1 cellular context compared by ENCODE assay signal in genomic region chr3:13262493-13263211, GRCh38.
TF ChIP-seq lines count a peak whose summit lies in the region.

No MANE protein-coding gene starts in this region.

TF ChIP-seq in HepG2, 621 proteins besides CTCF, POLR2A, EP300 and RAD21 (continued from another document and continues in another):
- TF ChIP-seq MNT (IDR thresholded peaks at IDR 0.05) (peak; percentile 21; the same call in 1 of the 2 replicates), RARG (CRISPR knock-in tag; IDR thresholded peaks at IDR 0.05; ENCODE audit: low read depth) (peak; percentile 71; the same call in 1 of the 2 replicates), ZXDC (CRISPR knock-in tag; IDR thresholded peaks at IDR 0.05) (peak; percentile 78; the same call in 1 of the 2 replicates), ZBTB39 (CRISPR knock-in tag; IDR thresholded peaks at IDR 0.05) (peak; percentile 91; the same call in 1 of the 2 replicates), SP5 (CRISPR knock-in tag; IDR thresholded peaks at IDR 0.05; ENCODE audit: borderline replicate concordance, low read depth) (peak; percentile 67), RAD51 (IDR thresholded peaks at IDR 0.05; ENCODE audit: borderline replicate concordance) (no peak), DNMT3B (CRISPR knock-in tag; conservative IDR thresholded peaks at IDR 0.05) (peak; percentile 51; the same call in 1 of the 2 replicates), ZNF317 (CRISPR knock-in tag; IDR thresholded peaks at IDR 0.05) (peak; percentile 94), ZHX2 (IDR thresholded peaks at IDR 0.05; ENCODE audit: low read depth) (0 out of 2 replicates have a peak, but pooled peaks have one; percentile 57), ZHX2 (CRISPR knock-in tag; IDR thresholded peaks at IDR 0.05; ENCODE audit: borderline replicate concordance) (no peak), ZNF563 (CRISPR knock-in tag; IDR thresholded peaks at IDR 0.05) (peak; percentile 66; the same call in 1 of the 2 replicates), CAMTA2 (CRISPR knock-in tag; IDR thresholded peaks at IDR 0.05; ENCODE audit: borderline replicate concordance) (no peak; the same call in 1 of the 2 replicates), PAF1 (CRISPR knock-in tag; IDR thresholded peaks at IDR 0.05) (no peak), ZNF589 (CRISPR knock-in tag; conservative IDR thresholded peaks at IDR 0.05) (peak; percentile 94), BRCA1 (CRISPR knock-in tag; IDR thresholded peaks at IDR 0.05) (no peak; the same call in none of the 2 replicates), ZNF160 (CRISPR knock-in tag; IDR thresholded peaks at IDR 0.05) (peak; percentile 71; the same call in 1 of the 2 replicates), HNF4A (CRISPR knock-in tag; IDR thresholded peaks at IDR 0.05) (peak; percentile 86), CCAR2 (optimal IDR thresholded peaks at IDR 0.05; ENCODE audit: low read depth, low read length) (peak; percentile 81), IKZF1 (IDR thresholded peaks at IDR 0.05) (no peak), ZNF781 (CRISPR knock-in tag; IDR thresholded peaks at IDR 0.05; ENCODE audit: borderline replicate concordance, not compliant biosample characterization) (peak; percentile 94), MYPOP (CRISPR knock-in tag; IDR thresholded peaks at IDR 0.05) (peak; percentile 78; the same call in 1 of the 2 replicates), SETDB1 (CRISPR knock-in tag; IDR thresholded peaks at IDR 0.05; ENCODE audit: borderline replicate concordance) (0 out of 2 replicates have a peak, but pooled peaks have one; percentile 24), PTBP1 (IDR thresholded peaks at IDR 0.05; ENCODE audit: low read depth, low read length, poor library complexity, severe bottlenecking) (no peak), REXO4 (CRISPR knock-in tag; IDR thresholded peaks at IDR 0.05; ENCODE audit: borderline replicate concordance) (no peak), ZSCAN9 (CRISPR knock-in tag; IDR thresholded peaks at IDR 0.05; ENCODE audit: borderline replicate concordance) (peak; percentile 93; the same call in 1 of the 2 replicates), SNAI1 (CRISPR knock-in tag; IDR thresholded peaks at IDR 0.05; ENCODE audit: borderline replicate concordance) (0 out of 2 replicates have a peak, but pooled peaks have one; percentile 50), ZNF772 (CRISPR knock-in tag; IDR thresholded peaks at IDR 0.05) (peak; percentile 89), SIN3A (IDR thresholded peaks at IDR 0.05; ENCODE audit: borderline replicate concordance, low read depth, low read length) (no peak), PLSCR1 (CRISPR knock-in tag; IDR thresholded peaks at IDR 0.05; ENCODE audit: borderline replicate concordance) (no peak), PAXIP1 (CRISPR knock-in tag; conservative IDR thresholded peaks at IDR 0.05) (peak; percentile 99), SRY (CRISPR knock-in tag; IDR thresholded peaks at IDR 0.05) (peak; percentile 30; the same call in 1 of the 2 replicates), SMAD1 (CRISPR knock-in tag; IDR thresholded peaks at IDR 0.05; ENCODE audit: borderline replicate concordance, low read depth) (peak; percentile 27; the same call in 1 of the 2 replicates), ZNF644 (CRISPR knock-in tag; IDR thresholded peaks at IDR 0.05; ENCODE audit: low read depth) (peak; percentile 99), IKZF5 (CRISPR knock-in tag; IDR thresholded peaks at IDR 0.05) (peak; percentile 93), ZNF503 (CRISPR knock-in tag; IDR thresholded peaks at IDR 0.05) (0 out of 2 replicates have a peak, but pooled peaks have one; percentile 66)
